ENCODE assay signal across 8 cellular contexts in genomic region chr20:63642518-63643247, GRCh38. TPM values are rescaled to one million over a fixed set of nuclear protein-coding genes. Genes with fewer than 3 reads are reported as not detected.
DNase-seq lines count a peak whose midpoint lies in the region; ATAC-seq and TF ChIP-seq lines count a peak whose summit lies in the region.

No MANE protein-coding gene starts in this region.

- H3K36me3 ChIP-seq in RWPE2 (ENCODE audit: low read depth): no peaks in the 10 kb centered on the region

- ATAC-seq in RWPE2 (ENCODE audit: low read depth): peak; percentile 24
- ATAC-seq in right cardiac atrium: peak in 1 of 2 donors; percentile 2
- ATAC-seq in HG03571 (IDR thresholded peaks at IDR 0.05; ENCODE audit: unreplicated experiment): no peak

- H3K27ac ChIP-seq in RWPE2 (ENCODE audit: poor library complexity, severe bottlenecking) (peak overlapping the region; percentile 79), right cardiac atrium (ENCODE audit: low read length) (no peak overlapping the region), skin epidermis (peak overlapping the region in 19 of 21 experiments; percentile 14 to 90 (median 71))

- H3K4me1 ChIP-seq in RWPE2 (ENCODE audit: insufficient read depth, poor library complexity, severe bottlenecking) (no peaks in the 10 kb centered on the region), right cardiac atrium (ENCODE audit: control insufficient read depth, insufficient read depth, low read length) (peaks cover 2% of the 10 kb centered on the region)

- H3K4me3 ChIP-seq in RWPE2 (ENCODE audit: severe bottlenecking) (peak overlapping the region; percentile 57), right cardiac atrium (ENCODE audit: low read length) (peak overlapping the region; percentile 51), skin epidermis (peak overlapping the region; percentile 19 to 53 (median 42))

- peak; percentile 17 for DNase-seq in NCI-H1105 treated with DMSO at 0.1 percent for 48 hours (lab: John Stamatoyannopoulos, UW)
- DNase-seq in NCI-H1105 (lab: John Stamatoyannopoulos, UW): no peak
- DNase-seq in RWPE2 (ENCODE audit: low spot score): peak; percentile 88
- DNase-seq in right cardiac atrium: peak in 1 of 3 donors; percentile 78
- no peak for DNase-seq in SHP77 treated with DMSO at 0.1 percent for 48 hours (lab: John Stamatoyannopoulos, UW)
- DNase-seq in midbrain (lab: John Stamatoyannopoulos, UW): no peak

- H3K27me3 ChIP-seq in RWPE2 (ENCODE audit: insufficient read depth, poor library complexity, severe bottlenecking) (no peaks in the 10 kb centered on the region), right cardiac atrium (ENCODE audit: control insufficient read depth, insufficient read depth) (no peaks in the 10 kb centered on the region)

- intact Hi-C loops in right cardiac atrium (cut with DNase I): loop anchor here in 1 of 4 donors (10.0 kb wide), 1 partner anchor 92 kb away; the partner anchor contains the start of genes LIME1 and SLC2A4RG

- TF ChIP-seq CTCF in RWPE2 (IDR thresholded peaks at IDR 0.05; ENCODE audit: poor library complexity, severe bottlenecking): no peak

- H3K9me3 ChIP-seq in RWPE2 (ENCODE audit: severe bottlenecking) (no peaks in the 10 kb centered on the region), right cardiac atrium (ENCODE audit: control insufficient read depth, low read length) (no peaks in the 10 kb centered on the region)

- WGBS in right cardiac atrium: 36% methylated on average over 31 of the region's 31 CpGs

RNA-seq across cellular contexts. Expression of gene STMN3, which starts 10.5 kb away (rescaled TPM):
- total RNA-seq in right cardiac atrium: 1 to 10 TPM; 4.0 to 9.3 (median 5.8) TPM
- polyA plus RNA-seq in right cardiac atrium: 7.1 TPM

RNA-seq across cellular contexts. Expression of gene RTEL1, which starts 15.4 kb away (rescaled TPM):
- total RNA-seq in right cardiac atrium: 10 to 100 TPM; 12.3 to 14.8 (median 13.3) TPM
- 7.7 TPM for polyA plus RNA-seq in right cardiac atrium

RNA-seq across cellular contexts. Expression of gene GMEB2, which starts 15.8 kb away (rescaled TPM):
- total RNA-seq in right cardiac atrium: 1 to 10 TPM; 7.0 to 7.7 (median 7.3) TPM
- polyA plus RNA-seq in right cardiac atrium: 6.5 TPM

RNA-seq across cellular contexts. Expression of gene TNFRSF6B, which starts 53.8 kb away (rescaled TPM):
- 1 to 10 TPM in 2 of 4 donors, under 1 TPM in 1, not detected in 1; 0.23 to 1.4 (median 1.1) TPM for total RNA-seq in right cardiac atrium
- 2.7 TPM for polyA plus RNA-seq in right cardiac atrium

Comparison
In these comparisons a context has a peak if more than half of its experiments do, and no peak if none do; other contexts are left out.
1. DNase-seq: peak in NCI-H1105 treated with DMSO at 0.1 percent for 48 hours (single experiment) and RWPE2 (single experiment); none in NCI-H1105 (single experiment), SHP77 treated with DMSO at 0.1 percent for 48 hours (single experiment) and midbrain (single experiment).
2. Peak in every context shown above with its lines, with median percentiles within 50 percentile points of each other: H3K4me3 ChIP-seq.